12 cellular contexts compared by ENCODE assay signal in genomic region chr7:157693521-157694388, GRCh38.
DNase-seq lines count a peak whose midpoint lies in the region; ATAC-seq, FAIRE-seq and TF ChIP-seq lines count a peak whose summit lies in the region.
"Had no signal": no experiment of that assay in that cellular context is flagged by ENCODE, and none has a peak within 500 bp of the region (broad histone marks: within the 10 kb centered on the region; RNA-seq: fewer than 3 reads in every experiment).

No MANE protein-coding gene starts in this region.

- H3K4me1 ChIP-seq in Peyer's patch, result peaks cover 0 to 44% (median 0%) of the 10 kb centered on the region in 4 donors
- H3K4me1 ChIP-seq in kidney (ENCODE audit: control insufficient read depth in 1 of 2, insufficient read depth in 1 of 2, low read depth in 1 of 2, low read length in 2 of 2), result peaks cover 0 to 4% of the 10 kb centered on the region in 2 donors
- H3K4me1 ChIP-seq in stomach, result peaks cover 30 to 53% (median 48%) of the 10 kb centered on the region in 4 donors
- H3K4me1 ChIP-seq in foreskin keratinocyte, result no peaks in the 10 kb centered on the region
- H3K4me1 ChIP-seq: BE2C, HAP-1 had no signal

- TF ChIP-seq EP300 in stomach (IDR thresholded peaks at IDR 0.05), result no peak

- TF ChIP-seq CTCF in Peyer's patch (IDR thresholded peaks at IDR 0.05) (no peak), kidney (IDR thresholded peaks at IDR 0.05; ENCODE audit: borderline replicate concordance, extremely low read depth, insufficient read depth) (no peak), stomach (IDR thresholded peaks at IDR 0.05) (no peak), foreskin keratinocyte (conservative IDR thresholded peaks at IDR 0.05) (no peak)

- FAIRE-seq in kidney (lab: Jason Lieb, UNC), result no peak

- H3K9ac ChIP-seq in kidney (ENCODE audit: low read length in 2 of 2), result no peak overlapping the region

- peak; percentile 44 for DNase-seq in cardiac septum (ENCODE audit: low spot score)
- DNase-seq in left cardiac atrium, result no peak
- peak; percentile 5 to 34 (median 21) for DNase-seq in Peyer's patch
- DNase-seq in kidney, result peak; percentile 70
- peak; percentile 18 for DNase-seq in stomach
- DNase-seq in NCI-H2171 (lab: John Stamatoyannopoulos, UW), result no peak
- no peak for DNase-seq in iPS-NIHi11 (ENCODE audit: low spot score)
- no peak for DNase-seq in foreskin keratinocyte
- DNase-seq: BE2C; PC-9; stimulated activated CD4-positive, alpha-beta T cell treated with anti-CD3 and anti-CD28 coated beads, Interleukin-4, amount 100 ng/mL, for 4 hours had no signal

- no peak overlapping the region for H3K4me3 ChIP-seq in Peyer's patch
- no peak overlapping the region for H3K4me3 ChIP-seq in kidney (ENCODE audit: low read length in 2 of 2)
- peak overlapping the region in 2 of 4 donors; percentile 16 to 56 for H3K4me3 ChIP-seq in stomach
- H3K4me3 ChIP-seq: HAP-1, PC-9 had no signal

- H3K27me3 ChIP-seq in Peyer's patch (peaks cover 0 to 34% of the 10 kb centered on the region in 2 donors), stomach (peaks cover 26 to 84% (median 54%) of the 10 kb centered on the region in 3 donors), foreskin keratinocyte (peaks cover 55% of the 10 kb centered on the region)

- H3K36me3 ChIP-seq in Peyer's patch (no peaks in the 10 kb centered on the region), kidney (ENCODE audit: control insufficient read depth in 1 of 2, insufficient read depth in 2 of 2, low read length in 2 of 2) (no peaks in the 10 kb centered on the region), stomach (no peaks in the 10 kb centered on the region)
- H3K36me3 ChIP-seq: BE2C, HAP-1 had no signal

- H3K9me3 ChIP-seq in Peyer's patch (no peaks in the 10 kb centered on the region), kidney (ENCODE audit: control insufficient read depth in 1 of 2, low read length in 2 of 2) (no peaks in the 10 kb centered on the region), stomach (peaks cover 0 to 3% (median 0%) of the 10 kb centered on the region in 4 donors)
- H3K9me3 ChIP-seq: BE2C, HAP-1 had no signal

- intact Hi-C loops in cardiac septum (cut with DNase I), result loop anchor here (10.0 kb wide), 1 partner anchor 559 kb away; the partner anchor contains the start of gene UBE3C
- intact Hi-C loops in left cardiac atrium (cut with DNase I), result no loop called here
- intact Hi-C loops in kidney (cut with DNase I), result no loop called here
- intact Hi-C loops in stomach (cut with DNase I; ENCODE audit: low total_unique reads), result no loop called here

- 7 to 18% (median 9%) methylated on average over 26 to 64 of the region's 64 CpGs for WGBS in stomach, 5 donors

- no peak overlapping the region for H3K27ac ChIP-seq in Peyer's patch
- H3K27ac ChIP-seq in kidney (ENCODE audit: low read depth in 2 of 2, low read length in 2 of 2), result no peak overlapping the region
- H3K27ac ChIP-seq in stomach, result no peak overlapping the region
- no peak overlapping the region for H3K27ac ChIP-seq in foreskin keratinocyte
- H3K27ac ChIP-seq: PC-9 had no signal

- no peak for ATAC-seq in left cardiac atrium
- no peak for ATAC-seq in foreskin keratinocyte

- TF ChIP-seq POLR2A in Peyer's patch (IDR thresholded peaks at IDR 0.05), result no peak
- TF ChIP-seq POLR2A in stomach (IDR thresholded peaks at IDR 0.05), result no peak

Comparison
In these comparisons a context has a peak if more than half of its experiments do, and no peak if none do; other contexts are left out.
1. DNase-seq: peak in cardiac septum (single experiment), Peyer's patch (3 of 3), kidney (single experiment) and stomach (single experiment); none in left cardiac atrium (single experiment), NCI-H2171 (single experiment), iPS-NIHi11 (single experiment) and foreskin keratinocyte (0 of 2).